Comparison of ENCODE assay signal across 8 cellular contexts in the genomic region with DNA sequence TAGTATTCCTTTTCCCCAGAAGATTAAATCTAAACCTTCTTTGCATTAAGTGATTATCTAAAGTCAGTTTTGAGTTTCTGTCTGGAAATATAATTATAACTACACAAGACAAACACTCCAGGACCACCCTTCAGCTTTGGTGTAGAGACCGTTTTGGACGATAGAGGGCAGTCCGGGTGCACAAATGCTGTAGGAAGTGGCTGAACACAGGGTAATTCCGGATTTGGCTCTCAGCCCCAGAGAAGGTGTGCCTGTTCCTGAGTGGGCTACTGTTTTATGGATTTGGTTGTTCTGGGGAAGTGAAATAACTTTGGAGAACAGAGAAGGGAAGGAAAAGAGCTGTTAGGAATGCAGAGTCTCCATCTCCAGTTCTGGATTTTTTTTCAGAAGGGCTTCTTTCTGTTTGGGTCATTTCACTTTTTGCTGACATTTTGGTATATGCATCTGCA. TPM values are rescaled to one million over a fixed set of nuclear protein-coding genes. Genes with fewer than 3 reads are reported as not detected.
A peak's percentile ranks its signal among the peaks of the same experiment; 100 is the strongest.
DNase-seq lines count a peak whose midpoint lies in the region; ATAC-seq, FAIRE-seq and TF ChIP-seq lines count a peak whose summit lies in the region.

No MANE protein-coding gene starts in this region.

- no peaks in the 10 kb centered on the region for H3K9me3 ChIP-seq in lower lobe of right lung

- POLR2A ChIA-PET in AG04449 (lab: Yijun Ruan, JAX): no interaction called here

- no peaks in the 10 kb centered on the region for H3K27me3 ChIP-seq in lower lobe of right lung (ENCODE audit: low read depth)

- H3K27ac ChIP-seq in lower lobe of right lung: no peak overlapping the region

- ATAC-seq in HG02938 (IDR thresholded peaks at IDR 0.05; ENCODE audit: unreplicated experiment): peak; percentile 96
- ATAC-seq in lower lobe of right lung: peak; percentile 79

- H3K36me3 ChIP-seq in lower lobe of right lung: peaks cover 54% of the 10 kb centered on the region

- peaks cover 16% of the 10 kb centered on the region for H3K4me1 ChIP-seq in lower lobe of right lung

- peak; percentile 90 for FAIRE-seq in GM18507 (lab: Jason Lieb, UNC)

- CTCF ChIA-PET in AG04449 (lab: Yijun Ruan, JAX): interaction anchor here (0.6 to 5.1 kb wide), 29 partner anchors 8 to 507 kb away, joined by 3 to 38 read pairs (median 5); partner anchors contain the start of gene EXT2

- peak; percentile 80 for TF ChIP-seq CTCF in AG04449 (IDR thresholded peaks at IDR 0.05; ENCODE audit: insufficient read depth, low read length, missing control alignments)
- peak; percentile 84 for TF ChIP-seq CTCF in WI38 (IDR thresholded peaks at IDR 0.05; ENCODE audit: low read depth, low read length)
- peak; percentile 72 for TF ChIP-seq CTCF in lower lobe of right lung (IDR thresholded peaks at IDR 0.05)

- DNase-seq in AG04449 (ENCODE audit: low read depth, low spot score) (no peak), GM18507 (ENCODE audit: extremely low spot score, insufficient read length, low read depth) (peak; percentile 29), NCI-H1694 treated with DMSO at 0.1 percent for 48 hours (lab: John Stamatoyannopoulos, UW) (peak; percentile 52), lower lobe of right lung (no peak)
- peak; percentile 26 for DNase-seq in central memory CD4-positive, alpha-beta T cell
- DNase-seq in stimulated activated CD8-positive, alpha-beta memory T cell treated with anti-CD3 and anti-CD28 coated beads, Interleukin-4, amount 100 ng/mL, for 48 hours: peak; percentile 74

- H3K4me3 ChIP-seq in AG04449 (ENCODE audit: low read depth, low read length): no peak overlapping the region
- H3K4me3 ChIP-seq in WI38 (ENCODE audit: low read depth, low read length): no peak overlapping the region
- no peak overlapping the region for H3K4me3 ChIP-seq in lower lobe of right lung

- intact Hi-C loops in lower lobe of right lung (cut with DNase I): no loop called here

RNA-seq across cellular contexts. Expression of gene EXT2, which starts 14.8 kb away (rescaled TPM):
- total RNA-seq in lower lobe of right lung: 53.7 TPM

RNA-seq across cellular contexts. Expression of gene ACCS, which starts 44.2 kb away (rescaled TPM):
- 31.4 TPM for total RNA-seq in lower lobe of right lung

Comparison
In these comparisons a context has a peak if more than half of its experiments do, and no peak if none do; other contexts are left out.
1. DNase-seq: peak in GM18507 (single experiment), NCI-H1694 treated with DMSO at 0.1 percent for 48 hours (single experiment), central memory CD4-positive, alpha-beta T cell (single experiment) and stimulated activated CD8-positive, alpha-beta memory T cell treated with anti-CD3 and anti-CD28 coated beads, Interleukin-4, amount 100 ng/mL, for 48 hours (single experiment); none in AG04449 (single experiment) and lower lobe of right lung (single experiment).
2. Peak in every context shown above with its lines, with median percentiles within 50 percentile points of each other: CTCF ChIP-seq.